8 cellular contexts compared by ENCODE assay signal in the genomic region with DNA sequence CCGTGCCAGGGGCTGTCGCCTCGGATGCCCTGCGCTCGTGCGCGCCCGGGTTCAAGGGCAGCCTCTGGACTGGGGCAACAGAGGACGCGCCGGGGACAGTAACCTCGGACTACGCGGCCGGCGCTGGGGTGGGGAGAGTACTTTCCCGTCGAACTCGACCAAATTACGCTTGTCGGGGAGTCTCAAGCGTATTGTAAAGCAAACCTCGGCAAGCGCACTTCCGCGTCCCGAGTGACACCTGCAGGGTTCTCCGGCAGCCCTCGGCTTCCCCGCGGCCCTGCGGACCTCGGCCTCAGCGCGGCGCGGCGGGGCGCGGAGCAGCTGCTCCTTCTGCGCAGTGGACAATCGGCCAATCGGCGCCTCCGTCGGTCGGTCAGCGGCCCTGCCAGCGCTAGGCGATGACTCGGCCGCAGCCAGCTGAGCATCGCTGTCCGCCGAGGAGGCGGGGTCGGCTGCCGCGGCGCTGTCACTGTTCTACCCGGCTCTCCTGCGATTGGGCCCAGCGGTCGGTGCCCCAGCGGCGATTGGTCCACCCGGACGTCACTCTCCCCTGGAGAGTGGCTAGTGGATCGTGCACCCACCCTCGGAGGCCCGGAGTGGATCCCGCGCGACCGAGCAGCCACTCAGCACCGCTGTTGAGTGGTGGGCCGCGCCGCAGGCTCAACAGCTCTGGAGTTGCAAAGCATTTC. TPM values are rescaled to one million over a fixed set of nuclear protein-coding genes. Genes with fewer than 3 reads are reported as not detected.
DNase-seq lines count a peak whose midpoint lies in the region; ATAC-seq and TF ChIP-seq lines count a peak whose summit lies in the region.

A gene with protein sequence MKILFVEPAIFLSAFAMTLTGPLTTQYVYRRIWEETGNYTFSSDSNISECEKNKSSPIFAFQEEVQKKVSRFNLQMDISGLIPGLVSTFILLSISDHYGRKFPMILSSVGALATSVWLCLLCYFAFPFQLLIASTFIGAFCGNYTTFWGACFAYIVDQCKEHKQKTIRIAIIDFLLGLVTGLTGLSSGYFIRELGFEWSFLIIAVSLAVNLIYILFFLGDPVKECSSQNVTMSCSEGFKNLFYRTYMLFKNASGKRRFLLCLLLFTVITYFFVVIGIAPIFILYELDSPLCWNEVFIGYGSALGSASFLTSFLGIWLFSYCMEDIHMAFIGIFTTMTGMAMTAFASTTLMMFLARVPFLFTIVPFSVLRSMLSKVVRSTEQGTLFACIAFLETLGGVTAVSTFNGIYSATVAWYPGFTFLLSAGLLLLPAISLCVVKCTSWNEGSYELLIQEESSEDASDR (minus strand): TSS at position 433 of the 689 bp plus-strand sequence. CDS start 972 bp downstream, outside the sequence.

- H3K36me3 ChIP-seq in A673 (ENCODE audit: insufficient read depth, low read length, poor library complexity, severe bottlenecking): no peaks in the 10 kb centered on the region

- no peak for TF ChIP-seq CTCF in A673 (conservative IDR thresholded peaks at IDR 0.05; ENCODE audit: low read depth, low read length)

- intact Hi-C loops in A673 (cut with micrococcal nuclease; ENCODE audit: unreplicated experiment): no loop called here

- BruUV-seq in A673 (replicated peaks; lab: Mats Ljungman, UMichigan): no TSS peak

- H3K9me3 ChIP-seq in A673 (ENCODE audit: low read depth, low read length, poor library complexity, severe bottlenecking): no peaks in the 10 kb centered on the region

- CTCF ChIA-PET in A673 (lab: Charles Lee): no interaction called here

- H3K4me3 ChIP-seq in A673 (ENCODE audit: low read depth, low read length, poor library complexity, severe bottlenecking): peak within 1 kb of the TSS; percentile 78

- no peaks in the 10 kb centered on the region for H3K27me3 ChIP-seq in A673 (replicated peaks; ENCODE audit: insufficient read depth, low read depth, low read length, poor library complexity)

- no peak within 1 kb of the TSS for H3K27ac ChIP-seq in A673 (ENCODE audit: low read depth, low read length, poor library complexity, severe bottlenecking)

- peak; percentile 96 for DNase-seq in A673 (ENCODE audit: low spot score)
- DNase-seq in NCI-H2227 treated with DMSO at 0.1 percent for 48 hours (lab: John Stamatoyannopoulos, UW): peak; percentile 74
- peak; percentile 87 to 98 (median 92) for DNase-seq in activated CD4-positive, CD25-positive, alpha-beta regulatory T cell (lab: John Stamatoyannopoulos, UW)
- peak; percentile 94 for DNase-seq in central memory CD4-positive, alpha-beta T cell
- peak; percentile 95 for DNase-seq in inferior parietal cortex (ENCODE audit: extremely low spot score)
- peak; percentile 97 for DNase-seq in stimulated activated CD4-positive, alpha-beta T cell treated with anti-CD3 and anti-CD28 coated beads, Interleukin-12 subunit alpha, Interleukin-12 subunit beta, amount 100 ng/mL, for 4 hours

- H3K4me1 ChIP-seq in A673 (ENCODE audit: insufficient read depth, low read length, poor library complexity, severe bottlenecking): peaks cover 14% of the 10 kb centered on the region

- POLR2A ChIA-PET in A673 (lab: Charles Lee; ENCODE audit: low non-redundant PET): interaction anchor here (0.6 kb wide), 1 partner anchor 640 kb away, joined by 3 read pairs; no protein-coding TSS in a partner anchor

- ATAC-seq in GM18858 (IDR thresholded peaks at IDR 0.05; ENCODE audit: unreplicated experiment) (peak; percentile 98), HG03066 (IDR thresholded peaks at IDR 0.05; ENCODE audit: low read depth, unreplicated experiment) (peak; percentile 99)

RNA-seq across cellular contexts. Expression of the gene that starts here (rescaled TPM):
- total RNA-seq in A673 (2021): 2.3 and 3.0 TPM in 2 replicates
